2 cellular contexts compared by ENCODE assay signal in the genomic region with DNA sequence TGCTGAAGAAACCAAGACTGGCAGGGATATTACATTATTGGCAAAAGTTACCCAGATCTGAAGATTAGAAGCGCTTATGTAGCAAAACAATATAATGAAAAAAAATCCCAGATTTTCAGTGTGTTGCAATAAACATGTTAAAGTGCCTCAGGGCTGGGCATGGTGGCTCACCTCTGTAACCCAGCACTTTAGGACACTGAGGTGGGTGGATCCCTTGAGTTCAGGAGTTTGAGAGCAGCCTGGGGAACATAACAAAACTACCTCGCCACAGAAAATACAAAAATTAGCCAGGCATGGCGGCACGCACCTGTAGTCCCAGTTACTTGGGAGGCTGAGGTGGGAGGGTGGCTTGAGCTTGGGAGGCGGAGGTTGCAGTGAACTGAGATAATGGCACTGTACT.
A peak's percentile ranks its signal among the peaks of the same experiment; 100 is the strongest.
TF ChIP-seq lines count a peak whose summit lies in the region.

No MANE protein-coding gene starts in this region.

TF ChIP-seq in HEK293, 187 proteins besides CTCF, POLR2A, EP300 and RAD21:
- TF ChIP-seq ZNF707 (tag by site-specific recombination; IDR thresholded peaks at IDR 0.05) = peak; percentile 71; the same call in 1 of the 2 replicates
- TF ChIP-seq ZNF768 (tag by site-specific recombination; IDR thresholded peaks at IDR 0.05) = no peak
- TF ChIP-seq KLF1 (tag by site-specific recombination; IDR thresholded peaks at IDR 0.05) = peak; percentile 39; the same call in 1 of the 2 replicates
- TF ChIP-seq ZNF621 (tag by site-specific recombination; IDR thresholded peaks at IDR 0.05) = no peak
TF ChIP-seq in HEK293: peak in this region for 2.

TF ChIP-seq in K562, 482 proteins besides CTCF, POLR2A, EP300 and RAD21:
- no peak for TF ChIP-seq NR2C1 (IDR thresholded peaks at IDR 0.05)
- TF ChIP-seq NR2C1 (tag; IDR thresholded peaks at IDR 0.05) = no peak
- TF ChIP-seq CREM (IDR thresholded peaks at IDR 0.05; ENCODE audit: low read depth) = no peak
- TF ChIP-seq ZNF780A (CRISPR knock-in tag; IDR thresholded peaks at IDR 0.05) = no peak
- no peak for TF ChIP-seq ZNF75A (CRISPR knock-in tag; IDR thresholded peaks at IDR 0.05)
- TF ChIP-seq FIP1L1 (IDR thresholded peaks at IDR 0.05; ENCODE audit: low read depth, low read length, poor library complexity, severe bottlenecking) = no peak
- TF ChIP-seq POLR2B (IDR thresholded peaks at IDR 0.05; ENCODE audit: low read depth, partially characterized antibody) = peak; percentile 31
- TF ChIP-seq POLR2AphosphoS5 (IDR thresholded peaks at IDR 0.05; ENCODE audit: control insufficient read depth, insufficient read depth, low read depth, low read length) = peak; percentile 38; the same call in 1 of the 2 replicates
- TF ChIP-seq, protein P1, sequence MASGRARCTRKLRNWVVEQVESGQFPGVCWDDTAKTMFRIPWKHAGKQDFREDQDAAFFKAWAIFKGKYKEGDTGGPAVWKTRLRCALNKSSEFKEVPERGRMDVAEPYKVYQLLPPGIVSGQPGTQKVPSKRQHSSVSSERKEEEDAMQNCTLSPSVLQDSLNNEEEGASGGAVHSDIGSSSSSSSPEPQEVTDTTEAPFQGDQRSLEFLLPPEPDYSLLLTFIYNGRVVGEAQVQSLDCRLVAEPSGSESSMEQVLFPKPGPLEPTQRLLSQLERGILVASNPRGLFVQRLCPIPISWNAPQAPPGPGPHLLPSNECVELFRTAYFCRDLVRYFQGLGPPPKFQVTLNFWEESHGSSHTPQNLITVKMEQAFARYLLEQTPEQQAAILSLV (tag; IDR thresholded peaks at IDR 0.05) = no peak
- no peak for TF ChIP-seq ATF1 (CRISPR knock-in tag; IDR thresholded peaks at IDR 0.05)
- TF ChIP-seq ATF1 (tag; IDR thresholded peaks at IDR 0.05) = no peak
- TF ChIP-seq IFI16 (CRISPR knock-in tag; IDR thresholded peaks at IDR 0.05) = no peak
- TF ChIP-seq ZZZ3 (IDR thresholded peaks at IDR 0.05) = no peak
- TF ChIP-seq ZFPM2 (CRISPR knock-in tag; IDR thresholded peaks at IDR 0.05) = no peak
- TF ChIP-seq RBFOX2 (IDR thresholded peaks at IDR 0.05; ENCODE audit: low read depth, low read length) = 0 out of 2 replicates have a peak, but pooled peaks have one; percentile 29
- TF ChIP-seq KDM2B (CRISPR knock-in tag; IDR thresholded peaks at IDR 0.05) = no peak
- no peak for TF ChIP-seq PHF21A (IDR thresholded peaks at IDR 0.05; ENCODE audit: borderline replicate concordance, low read depth)
